In genomic region chr10:102729090-102730026, GRCh38 we compare ENCODE assay signal across 8 cellular contexts. TPM values are rescaled to one million over a fixed set of nuclear protein-coding genes. Genes with fewer than 3 reads are reported as not detected.
DNase-seq lines count a peak whose midpoint lies in the region; ATAC-seq, FAIRE-seq and TF ChIP-seq lines count a peak whose summit lies in the region.

No MANE protein-coding gene starts in this region.

- TF ChIP-seq CTCF in AG04450 (IDR thresholded peaks at IDR 0.05; ENCODE audit: low read depth, low read length) (peak; percentile 93), endodermal cell (conservative IDR thresholded peaks at IDR 0.05) (peak; percentile 95)
- peak; percentile 77 for TF ChIP-seq CTCF in activated CD8-positive, alpha-beta T cell treated with anti-CD3 and anti-CD28 coated beads for 36 hours (IDR thresholded peaks at IDR 0.05)

- no peaks in the 10 kb centered on the region for H3K27me3 Mint-ChIP-seq in activated CD8-positive, alpha-beta T cell treated with anti-CD3 and anti-CD28 coated beads for 36 hours
- H3K27me3 Mint-ChIP-seq in endodermal cell (ENCODE audit: insufficient read depth), result no peaks in the 10 kb centered on the region

- no peaks in the 10 kb centered on the region for H3K9me3 Mint-ChIP-seq in activated CD8-positive, alpha-beta T cell treated with anti-CD3 and anti-CD28 coated beads for 36 hours
- H3K9me3 Mint-ChIP-seq in endodermal cell, result no peaks in the 10 kb centered on the region

- peaks cover 37% of the 10 kb centered on the region for H3K36me3 Mint-ChIP-seq in activated CD8-positive, alpha-beta T cell treated with anti-CD3 and anti-CD28 coated beads for 36 hours (ENCODE audit: low read depth)
- H3K36me3 Mint-ChIP-seq in endodermal cell (ENCODE audit: low read depth), result peaks cover 65% of the 10 kb centered on the region

- no peak for DNase-seq in AG04450 (ENCODE audit: low read depth, low spot score)
- DNase-seq in GM12891 (ENCODE audit: insufficient read length, low spot score), result peak; percentile 42
- peak; percentile 75 for DNase-seq in NCI-H460 (ENCODE audit: extremely low read depth, low read depth)
- peak; percentile 76 for DNase-seq in activated CD8-positive, alpha-beta T cell treated with anti-CD3 and anti-CD28 coated beads for 36 hours
- peak; percentile 96 for DNase-seq in endodermal cell
- peak; percentile 95 for DNase-seq in mesenteric fat pad (ENCODE audit: low spot score)
- DNase-seq in stimulated activated CD8-positive, alpha-beta memory T cell treated with anti-CD3 and anti-CD28 coated beads, Interleukin-7, amount 100 ng/mL, for 4 hours (ENCODE audit: low read depth in 2 of 2), result peak; percentile 19 to 30

- H3K27ac Mint-ChIP-seq in activated CD8-positive, alpha-beta T cell treated with anti-CD3 and anti-CD28 coated beads for 36 hours, result peak overlapping the region; percentile 76
- H3K27ac Mint-ChIP-seq in endodermal cell, result peak overlapping the region; percentile 82

- no peak for TF ChIP-seq POLR2A in GM12891 (IDR thresholded peaks at IDR 0.05; ENCODE audit: low read depth, low read length)

- H3K27me3 ChIP-seq in AG04450 (ENCODE audit: control insufficient read depth, insufficient read depth, low read length) (no peaks in the 10 kb centered on the region), endodermal cell (ENCODE audit: control insufficient read depth, insufficient read depth, low read length, poor library complexity, severe bottlenecking) (no peaks in the 10 kb centered on the region)

- H3K36me3 ChIP-seq in endodermal cell (ENCODE audit: control insufficient read depth, insufficient read depth, low read length), result peaks cover 68% of the 10 kb centered on the region

- no peak overlapping the region for H3K27ac ChIP-seq in AG04450 (ENCODE audit: low read depth, low read length)
- no peak overlapping the region for H3K27ac ChIP-seq in endodermal cell (ENCODE audit: low read depth, low read length)

- WGBS in endodermal cell (ENCODE audit: insufficient coverage in 1 of 2, insufficient read length in 1 of 2), 2 experiments, result 74 to 76% methylated on average over 13 to 28 of the region's 28 CpGs

- intact Hi-C loops in activated CD8-positive, alpha-beta T cell treated with anti-CD3 and anti-CD28 coated beads for 36 hours (cut with micrococcal nuclease), result no loop called here

- POLR2A ChIA-PET in AG04450 (lab: Yijun Ruan, JAX), result no interaction called here
- POLR2A ChIA-PET in activated CD8-positive, alpha-beta T cell treated with anti-CD3 and anti-CD28 coated beads for 36 hours (lab: Charles Lee), result no interaction called here

- CTCF ChIA-PET in AG04450 (lab: Charles Lee), result interaction anchor here (1.3 to 6.4 kb wide), 2 partner anchors 172 to 173 kb away, joined by 8 to 40 read pairs; no protein-coding TSS in a partner anchor
- CTCF ChIA-PET in activated CD8-positive, alpha-beta T cell treated with anti-CD3 and anti-CD28 coated beads for 36 hours (lab: Charles Lee), result interaction anchor here (0.8 to 2.3 kb wide), 4 partner anchors 10 to 172 kb away, joined by 3 to 8 read pairs (median 5); no protein-coding TSS in a partner anchor

- FAIRE-seq in GM12891 (lab: Jason Lieb, UNC), result peak; percentile 52

- H3K4me3 Mint-ChIP-seq in activated CD8-positive, alpha-beta T cell treated with anti-CD3 and anti-CD28 coated beads for 36 hours, result no peak overlapping the region
- H3K4me3 Mint-ChIP-seq in endodermal cell, result no peak overlapping the region

- H3K4me1 ChIP-seq in endodermal cell (ENCODE audit: control insufficient read depth, insufficient read depth, low read length), result no peaks in the 10 kb centered on the region

- H3K9me3 ChIP-seq in AG04450 (ENCODE audit: control insufficient read depth, insufficient read depth, low read length), result no peaks in the 10 kb centered on the region; the same call in 1 of the 2 replicates
- H3K9me3 ChIP-seq in endodermal cell (ENCODE audit: control insufficient read depth, low read length), result no peaks in the 10 kb centered on the region

- ATAC-seq in activated CD8-positive, alpha-beta T cell treated with anti-CD3 and anti-CD28 coated beads for 36 hours, result peak; percentile 85
- ATAC-seq in GM19328 (IDR thresholded peaks at IDR 0.05; ENCODE audit: unreplicated experiment), result no peak

- H3K9ac ChIP-seq in endodermal cell (ENCODE audit: extremely low read depth, low read length, poor library complexity, severe bottlenecking), result no peak overlapping the region

- peaks cover 8% of the 10 kb centered on the region for H3K4me1 Mint-ChIP-seq in activated CD8-positive, alpha-beta T cell treated with anti-CD3 and anti-CD28 coated beads for 36 hours (ENCODE audit: low read depth)
- H3K4me1 Mint-ChIP-seq in endodermal cell, result no peaks in the 10 kb centered on the region

- H3K4me3 ChIP-seq in AG04450 (ENCODE audit: low read depth, low read length), result no peak overlapping the region
- H3K4me3 ChIP-seq in endodermal cell (ENCODE audit: low read length), result no peak overlapping the region

TF ChIP-seq in GM12891, 5 proteins besides CTCF, POLR2A, EP300 and RAD21:
- TF ChIP-seq POU2F2 (IDR thresholded peaks at IDR 0.05; ENCODE audit: low read depth, low read length) (no peak), TAF1 (IDR thresholded peaks at IDR 0.05; ENCODE audit: low read depth, low read length) (no peak), POLR2AphosphoS5 (IDR thresholded peaks at IDR 0.05; ENCODE audit: low read depth, low read length) (no peak), PAX5 (IDR thresholded peaks at IDR 0.05; ENCODE audit: insufficient read depth, low read length, severe bottlenecking) (no peak), SPI1 (IDR thresholded peaks at IDR 0.05; ENCODE audit: low read depth, low read length) (no peak)

RNA-seq across cellular contexts. Expression of gene WBP1L, which starts 14.4 kb away (rescaled TPM):
- polyA plus RNA-seq in AG04450 (2011; rRNA removed), result 27.6 and 28.1 TPM in 2 replicates
- 45.1 and 54.2 TPM in 2 replicates for polyA minus RNA-seq in AG04450 (2011; rRNA and poly(A)+ RNA removed)
- 13.8 TPM for polyA plus RNA-seq in GM12891 (2012; ENCODE audit: low read depth, missing spikeins)
- 10.8 and 12.8 TPM in 2 replicates for total RNA-seq in NCI-H460 (2014; rRNA removed; shearing (Covaris generic))
- polyA plus RNA-seq in NCI-H460 (2014; cell fraction: nucleus; rRNA removed), result 3.4 and 5.3 TPM in 2 replicates
- 10 to 100 TPM; 11.4 to 12.7 TPM for total RNA-seq in activated CD8-positive, alpha-beta T cell treated with anti-CD3 and anti-CD28 coated beads for 36 hours
- total RNA-seq in endodermal cell (10 to 100 TPM; 23.5 to 25.8 TPM), mesenteric fat pad (98.0 TPM)
- 30.2 TPM for polyA plus RNA-seq in endodermal cell (2013, experiment 1 of 2)
- 29.0 TPM for polyA plus RNA-seq in endodermal cell (2013, experiment 2 of 2)

RNA-seq across cellular contexts. Expression of gene SFXN2, which starts 14.9 kb away (rescaled TPM):
- 6.5 and 7.2 TPM in 2 replicates for polyA plus RNA-seq in AG04450 (2011; rRNA removed)
- polyA minus RNA-seq in AG04450 (2011; rRNA and poly(A)+ RNA removed), result 11.3 and 13.1 TPM in 2 replicates
- 15.4 TPM for polyA plus RNA-seq in GM12891 (2012; ENCODE audit: low read depth, missing spikeins)
- 2.0 and 2.4 TPM in 2 replicates for total RNA-seq in NCI-H460 (2014; rRNA removed; shearing (Covaris generic))
- 25.1 and 37.0 TPM in 2 replicates for polyA plus RNA-seq in NCI-H460 (2014; cell fraction: nucleus; rRNA removed)
- 10 to 100 TPM; 12.8 to 16.3 TPM for total RNA-seq in activated CD8-positive, alpha-beta T cell treated with anti-CD3 and anti-CD28 coated beads for 36 hours
- total RNA-seq in endodermal cell (10 to 100 TPM; 30.5 to 32.9 TPM), mesenteric fat pad (7.2 TPM)
- 13.6 TPM for polyA plus RNA-seq in endodermal cell (2013, experiment 1 of 2)
- 13.7 TPM for polyA plus RNA-seq in endodermal cell (2013, experiment 2 of 2)

RNA-seq across cellular contexts. Expression of gene ARL3, which starts 15.2 kb away (rescaled TPM):
- polyA plus RNA-seq in AG04450 (2011; rRNA removed), result 16.5 and 19.2 TPM in 2 replicates
- 4.9 and 6.3 TPM in 2 replicates for polyA minus RNA-seq in AG04450 (2011; rRNA and poly(A)+ RNA removed)
- polyA plus RNA-seq in GM12891 (2012; ENCODE audit: low read depth, missing spikeins), result 9.7 TPM
- total RNA-seq in NCI-H460 (2014; rRNA removed; shearing (Covaris generic)), result 5.1 and 7.4 TPM in 2 replicates
- polyA plus RNA-seq in NCI-H460 (2014; cell fraction: nucleus; rRNA removed), result 3.3 and 3.8 TPM in 2 replicates
- total RNA-seq in activated CD8-positive, alpha-beta T cell treated with anti-CD3 and anti-CD28 coated beads for 36 hours, result 1 to 10 TPM; 5.3 to 6.2 TPM
- total RNA-seq in endodermal cell (10 to 100 TPM; 20.3 to 25.6 TPM), mesenteric fat pad (5.7 TPM)
- polyA plus RNA-seq in endodermal cell (2013, experiment 1 of 2), result 31.4 TPM
- polyA plus RNA-seq in endodermal cell (2013, experiment 2 of 2), result 30.8 TPM
